In the genomic region with DNA sequence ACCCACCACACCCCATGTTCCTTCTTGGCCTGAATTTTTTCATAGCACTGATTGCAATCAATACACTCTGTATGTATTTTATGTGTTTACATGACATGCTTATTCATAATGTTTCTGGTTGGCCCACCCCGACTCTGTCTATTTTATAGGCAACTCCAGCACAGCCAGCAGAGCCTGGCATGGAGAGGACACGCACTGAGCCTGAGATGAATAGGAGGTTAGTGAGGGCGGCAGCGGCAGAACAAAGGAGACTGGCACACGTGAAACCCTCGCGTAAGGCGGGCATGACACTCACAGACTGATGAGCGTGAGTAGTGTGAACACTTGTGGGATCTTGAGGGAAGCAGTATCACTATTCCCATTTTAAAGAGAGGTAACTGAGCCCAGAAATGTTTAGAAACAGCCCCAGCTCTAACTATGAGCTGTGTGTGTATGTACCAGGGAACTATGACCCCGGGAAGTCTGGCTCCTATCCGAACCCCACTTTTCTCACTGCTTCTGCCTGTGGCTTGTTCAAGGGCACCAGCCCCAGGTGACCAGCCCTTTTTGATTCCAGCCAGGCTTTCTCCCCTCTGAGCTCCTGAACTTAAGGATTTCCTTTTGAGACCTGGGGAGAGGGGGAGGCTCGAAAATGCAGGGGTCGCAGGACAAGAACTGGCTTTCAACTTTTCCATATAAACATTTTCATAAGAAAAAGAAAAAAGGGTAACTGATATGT, we compare ENCODE assay signal across 12 cellular contexts.
"Had no signal": no experiment of that assay in that cellular context is flagged by ENCODE, and none has a peak within 500 bp of the region (broad histone marks: within the 10 kb centered on the region; RNA-seq: fewer than 3 reads in every experiment).

No MANE protein-coding gene starts in this region.

- H3K27ac Mint-ChIP-seq: activated CD8-positive, alpha-beta T cell treated with anti-CD3 and anti-CD28 coated beads, Interleukin-2, amount 10 ng/mL, durations not matched to agents 7 days and 5 days; activated naive CD8-positive, alpha-beta T cell treated with anti-CD3 and anti-CD28 coated beads, Interleukin-2, amount 10 ng/mL, durations not matched to agents 7 days and 5 days; neural progenitor cell; stimulated activated memory B cell treated with anti-CD40 and anti-IgM and Interleukin-4, amounts not matched to agents 10 μg/mL and 1 μg/mL and 100 μg/mL, for 72 hours had no signal

- ATAC-seq: activated CD8-positive, alpha-beta T cell treated with anti-CD3 and anti-CD28 coated beads, Interleukin-2, amount 10 ng/mL, durations not matched to agents 7 days and 5 days; left colon; sciatic nerve; stimulated activated memory B cell treated with anti-CD40 and anti-IgM and Interleukin-4, amounts not matched to agents 10 μg/mL and 1 μg/mL and 100 μg/mL, for 72 hours had no signal

- H3K4me3 Mint-ChIP-seq: activated CD8-positive, alpha-beta T cell treated with anti-CD3 and anti-CD28 coated beads, Interleukin-2, amount 10 ng/mL, durations not matched to agents 7 days and 5 days; activated naive CD8-positive, alpha-beta T cell treated with anti-CD3 and anti-CD28 coated beads, Interleukin-2, amount 10 ng/mL, durations not matched to agents 7 days and 5 days; neural progenitor cell; stimulated activated memory B cell treated with anti-CD40 and anti-IgM and Interleukin-4, amounts not matched to agents 10 μg/mL and 1 μg/mL and 100 μg/mL, for 72 hours had no signal

- H3K9me3 Mint-ChIP-seq: activated naive CD8-positive, alpha-beta T cell treated with anti-CD3 and anti-CD28 coated beads, Interleukin-2, amount 10 ng/mL, durations not matched to agents 7 days and 5 days; neural progenitor cell had no signal

- H3K36me3 Mint-ChIP-seq: activated naive CD8-positive, alpha-beta T cell treated with anti-CD3 and anti-CD28 coated beads, Interleukin-2, amount 10 ng/mL, durations not matched to agents 7 days and 5 days; neural progenitor cell had no signal

- H3K4me1 Mint-ChIP-seq: neural progenitor cell had no signal

- DNase-seq: activated CD4-positive, alpha-beta T cell treated with anti-CD3 and anti-CD28 coated beads for 48 hours; activated CD4-positive, CD25-positive, alpha-beta regulatory T cell; activated CD8-positive, alpha-beta T cell treated with anti-CD3 and anti-CD28 coated beads, Interleukin-2, amount 10 ng/mL, durations not matched to agents 7 days and 5 days; activated naive CD4-positive, alpha-beta T cell; activated naive CD8-positive, alpha-beta T cell treated with anti-CD3 and anti-CD28 coated beads, Interleukin-2, amount 10 ng/mL, durations not matched to agents 7 days and 5 days; foreskin fibroblast; glutamatergic neuron; left colon; stimulated activated CD4-positive, alpha-beta T cell treated with anti-CD3 and anti-CD28 coated beads, Interleukin-4, amount 100 ng/mL, for 24 hours had no signal
